In the genomic region with DNA sequence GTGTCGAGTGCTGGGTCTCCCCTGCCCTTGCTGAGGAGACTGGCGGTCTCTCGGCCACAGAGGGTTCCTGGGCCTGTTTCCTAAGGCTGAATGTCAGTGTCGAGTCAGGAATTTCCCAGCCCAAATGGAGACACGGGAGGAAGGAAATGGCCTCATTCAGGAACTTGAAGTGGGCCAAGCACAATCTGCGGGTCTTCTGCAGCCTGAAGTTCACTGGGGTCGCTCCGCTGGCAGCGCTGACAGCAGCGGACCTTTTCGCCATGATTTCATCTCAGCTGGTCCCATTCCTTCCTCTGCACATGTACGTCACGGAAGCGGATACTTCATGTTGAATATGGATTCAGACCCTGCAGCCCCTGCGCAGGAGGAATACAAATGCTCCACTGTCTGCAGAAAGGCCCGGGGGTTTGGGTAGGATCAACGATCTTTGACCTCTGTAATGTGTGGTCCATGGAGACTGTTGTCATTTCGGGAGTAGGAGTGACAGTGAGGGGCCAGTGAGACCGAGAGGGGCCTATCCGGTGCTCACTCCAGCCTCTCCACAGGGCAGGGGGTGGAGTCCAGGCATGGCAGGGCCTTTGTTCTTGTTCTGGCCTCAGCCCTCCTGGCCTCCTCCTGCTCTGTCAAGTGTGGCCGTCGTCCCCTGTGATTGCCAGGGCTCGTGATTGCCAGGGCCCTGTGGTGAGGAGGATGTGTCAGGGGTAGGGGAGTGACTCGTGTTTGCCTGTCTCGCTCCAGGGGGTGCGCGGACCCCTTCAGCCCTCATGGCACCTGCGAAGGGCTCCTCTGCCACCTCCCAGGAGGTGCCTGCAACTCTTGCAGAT, we compare ENCODE assay signal across 17 cellular contexts.
DNase-seq lines count a peak whose midpoint lies in the region; ATAC-seq and TF ChIP-seq lines count a peak whose summit lies in the region.
"Had no signal": no experiment of that assay in that cellular context is flagged by ENCODE, and none has a peak within 500 bp of the region (broad histone marks: within the 10 kb centered on the region; RNA-seq: fewer than 3 reads in every experiment).

No MANE protein-coding gene starts in this region.

- TF ChIP-seq CTCF in liver (IDR thresholded peaks at IDR 0.05; ENCODE audit: low read depth, low read length, missing input control), result no peak
- no peak for TF ChIP-seq CTCF in sigmoid colon (IDR thresholded peaks at IDR 0.05)
- TF ChIP-seq CTCF in Calu3 (IDR thresholded peaks at IDR 0.05; ENCODE audit: unreplicated experiment), result no peak

- DNase-seq in activated CD4-positive, alpha-beta T cell treated with anti-CD3 and anti-CD28 coated beads, Interleukin-2, amount 10 ng/mL, durations not matched to agents 7 days and 5 days, result no peak
- no peak for DNase-seq in activated CD4-positive, alpha-beta T cell treated with anti-CD3 and anti-CD28 coated beads for 4 hours
- DNase-seq in ecto neural progenitor cell (ENCODE audit: low spot score) (peak; percentile 72), sigmoid colon (peak; percentile 40), Calu3 (no peak), dedifferentiated amniotic fluid mesenchymal stem cell (ENCODE audit: extremely low spot score) (no peak)
- DNase-seq: activated CD4-positive, alpha-beta T cell treated with anti-CD3 and anti-CD28 coated beads, Interleukin-2, amount 50 U/mL, for 1 hour; activated T-cell treated with anti-CD3 and anti-CD28 coated beads, Interleukin-2, amount 50 U/mL, for 72 hours; amygdala; naive B cell; stimulated activated CD4-positive, alpha-beta T cell treated with anti-CD3 and anti-CD28 coated beads, Interleukin-4, amount 100 ng/mL, for 4 hours; T-helper 9 cell had no signal

- H3K4me1 ChIP-seq in liver (ENCODE audit: control insufficient read depth in 4 of 4, insufficient read depth in 4 of 4, low read length in 3 of 4), result no peaks in the 10 kb centered on the region
- no peaks in the 10 kb centered on the region for H3K4me1 ChIP-seq in sigmoid colon
- H3K4me1 ChIP-seq: tibial nerve had no signal

- H3K36me3 ChIP-seq in liver (ENCODE audit: control insufficient read depth in 4 of 4, insufficient read depth in 3 of 4, low read depth in 1 of 4, low read length in 3 of 4) (peaks cover 0 to 3% (median 0%) of the 10 kb centered on the region in 4 donors), sigmoid colon (no peaks in the 10 kb centered on the region)

- no peak overlapping the region for H3K9ac ChIP-seq in liver (ENCODE audit: low read depth in 1 of 2, low read length in 2 of 2)

- intact Hi-C loops in sigmoid colon (cut with DNase I), result no loop called here
- intact Hi-C loops in Calu3 (cut with micrococcal nuclease; ENCODE audit: unreplicated experiment), result no loop called here

- no TSS peak for BruUV-seq in Calu3 (replicated peaks; lab: Mats Ljungman, UMichigan)

- WGBS in liver, result 83% methylated on average over 28 of the region's 28 CpGs
- WGBS in sigmoid colon, 2 donors, result 85 to 91% methylated on average over 28 of the region's 28 CpGs

- H3K27ac Mint-ChIP-seq in activated CD4-positive, alpha-beta T cell treated with anti-CD3 and anti-CD28 coated beads, Interleukin-2, amount 10 ng/mL, durations not matched to agents 7 days and 5 days, result peak overlapping the region; percentile 25
- H3K27ac Mint-ChIP-seq in Calu3 (ENCODE audit: unreplicated experiment), result no peak overlapping the region
- H3K27ac Mint-ChIP-seq: activated T-cell treated with anti-CD3 and anti-CD28 coated beads, Interleukin-2, amount 50 U/mL, for 72 hours; CD4-positive, alpha-beta T cell had no signal

- POLR2A ChIA-PET in activated CD4-positive, alpha-beta T cell treated with anti-CD3 and anti-CD28 coated beads, Interleukin-2, amount 10 ng/mL, durations not matched to agents 7 days and 5 days (lab: Charles Lee), result no interaction called here

- peaks cover 6% of the 10 kb centered on the region for H3K36me3 Mint-ChIP-seq in activated CD4-positive, alpha-beta T cell treated with anti-CD3 and anti-CD28 coated beads, Interleukin-2, amount 10 ng/mL, durations not matched to agents 7 days and 5 days (ENCODE audit: low read depth)
- H3K36me3 Mint-ChIP-seq in Calu3 (ENCODE audit: insufficient read depth, unreplicated experiment), result no peaks in the 10 kb centered on the region

- no peak for ATAC-seq in GM19397 (IDR thresholded peaks at IDR 0.05; ENCODE audit: unreplicated experiment)
- ATAC-seq: activated T-cell treated with anti-CD3 and anti-CD28 coated beads, Interleukin-2, amount 50 U/mL, for 72 hours; esophagus mucosa had no signal

- TF ChIP-seq EP300 in sigmoid colon (IDR thresholded peaks at IDR 0.05), result no peak

- no peaks in the 10 kb centered on the region for H3K4me1 Mint-ChIP-seq in activated CD4-positive, alpha-beta T cell treated with anti-CD3 and anti-CD28 coated beads, Interleukin-2, amount 10 ng/mL, durations not matched to agents 7 days and 5 days
- no peaks in the 10 kb centered on the region for H3K4me1 Mint-ChIP-seq in Calu3 (ENCODE audit: low read depth, unreplicated experiment)

- H3K9me3 Mint-ChIP-seq in activated CD4-positive, alpha-beta T cell treated with anti-CD3 and anti-CD28 coated beads, Interleukin-2, amount 10 ng/mL, durations not matched to agents 7 days and 5 days, result no peaks in the 10 kb centered on the region
- no peaks in the 10 kb centered on the region for H3K9me3 Mint-ChIP-seq in Calu3 (ENCODE audit: low read depth, unreplicated experiment)
- H3K9me3 Mint-ChIP-seq: activated T-cell treated with anti-CD3 and anti-CD28 coated beads, Interleukin-2, amount 50 U/mL, for 72 hours; CD4-positive, alpha-beta T cell; naive B cell had no signal

- H3K27me3 ChIP-seq in liver (ENCODE audit: control insufficient read depth in 4 of 4, insufficient read depth in 4 of 4, low read length in 3 of 4) (no peaks in the 10 kb centered on the region), sigmoid colon (no peaks in the 10 kb centered on the region)
- H3K27me3 ChIP-seq: tibial nerve had no signal

- H3K4me3 ChIP-seq in liver (ENCODE audit: low read depth in 1 of 3, low read length in 3 of 3) (no peak overlapping the region), sigmoid colon (no peak overlapping the region)
- H3K4me3 ChIP-seq: tibial nerve had no signal

- CTCF ChIA-PET in activated CD4-positive, alpha-beta T cell treated with anti-CD3 and anti-CD28 coated beads, Interleukin-2, amount 10 ng/mL, durations not matched to agents 7 days and 5 days (lab: Charles Lee), result interaction anchor here (0.6 kb wide), 1 partner anchor 181 kb away, joined by 5 read pairs; no protein-coding TSS in a partner anchor
- CTCF ChIA-PET in Calu3 (lab: Charles Lee), result no interaction called here

- TF ChIP-seq RAD21 in liver (IDR thresholded peaks at IDR 0.05), result no peak

- H3K27me3 Mint-ChIP-seq in activated CD4-positive, alpha-beta T cell treated with anti-CD3 and anti-CD28 coated beads, Interleukin-2, amount 10 ng/mL, durations not matched to agents 7 days and 5 days, result no peaks in the 10 kb centered on the region
- no peaks in the 10 kb centered on the region for H3K27me3 Mint-ChIP-seq in Calu3 (ENCODE audit: unreplicated experiment)
- H3K27me3 Mint-ChIP-seq: CD4-positive, alpha-beta T cell; naive B cell had no signal

- H3K9me3 ChIP-seq in liver (ENCODE audit: control insufficient read depth in 4 of 4, low read length in 3 of 4) (no peaks in the 10 kb centered on the region), sigmoid colon (no peaks in the 10 kb centered on the region)
- H3K9me3 ChIP-seq: tibial nerve had no signal

- no peak for TF ChIP-seq POLR2A in sigmoid colon (IDR thresholded peaks at IDR 0.05)

- H3K27ac ChIP-seq in liver (ENCODE audit: low read depth in 1 of 2, low read length in 2 of 2) (peak overlapping the region in 1 of 2 donors; percentile 53), sigmoid colon (no peak overlapping the region)

- H3K4me3 Mint-ChIP-seq in activated CD4-positive, alpha-beta T cell treated with anti-CD3 and anti-CD28 coated beads, Interleukin-2, amount 10 ng/mL, durations not matched to agents 7 days and 5 days, result no peak overlapping the region
- H3K4me3 Mint-ChIP-seq in Calu3 (ENCODE audit: low read depth, unreplicated experiment), result no peak overlapping the region
- H3K4me3 Mint-ChIP-seq: activated T-cell treated with anti-CD3 and anti-CD28 coated beads, Interleukin-2, amount 50 U/mL, for 72 hours; CD4-positive, alpha-beta T cell; naive B cell had no signal

TF ChIP-seq in liver, 16 proteins besides CTCF, POLR2A, EP300 and RAD21:
- TF ChIP-seq, protein P1, sequence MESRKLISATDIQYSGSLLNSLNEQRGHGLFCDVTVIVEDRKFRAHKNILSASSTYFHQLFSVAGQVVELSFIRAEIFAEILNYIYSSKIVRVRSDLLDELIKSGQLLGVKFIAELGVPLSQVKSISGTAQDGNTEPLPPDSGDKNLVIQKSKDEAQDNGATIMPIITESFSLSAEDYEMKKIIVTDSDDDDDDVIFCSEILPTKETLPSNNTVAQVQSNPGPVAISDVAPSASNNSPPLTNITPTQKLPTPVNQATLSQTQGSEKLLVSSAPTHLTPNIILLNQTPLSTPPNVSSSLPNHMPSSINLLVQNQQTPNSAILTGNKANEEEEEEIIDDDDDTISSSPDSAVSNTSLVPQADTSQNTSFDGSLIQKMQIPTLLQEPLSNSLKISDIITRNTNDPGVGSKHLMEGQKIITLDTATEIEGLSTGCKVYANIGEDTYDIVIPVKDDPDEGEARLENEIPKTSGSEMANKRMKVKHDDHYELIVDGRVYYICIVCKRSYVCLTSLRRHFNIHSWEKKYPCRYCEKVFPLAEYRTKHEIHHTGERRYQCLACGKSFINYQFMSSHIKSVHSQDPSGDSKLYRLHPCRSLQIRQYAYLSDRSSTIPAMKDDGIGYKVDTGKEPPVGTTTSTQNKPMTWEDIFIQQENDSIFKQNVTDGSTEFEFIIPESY (IDR thresholded peaks at IDR 0.05), result no peak
- TF ChIP-seq TAF1 (conservative IDR thresholded peaks at IDR 0.05), result no peak
- TF ChIP-seq NR2F2 (IDR thresholded peaks at IDR 0.05), result peak; percentile 80
- TF ChIP-seq JUND (IDR thresholded peaks at IDR 0.05), result no peak

Comparison
In these comparisons a context has a peak if more than half of its experiments do, and no peak if none do; other contexts are left out.
1. DNase-seq: peak in ecto neural progenitor cell (single experiment) and sigmoid colon (single experiment); none in activated CD4-positive, alpha-beta T cell treated with anti-CD3 and anti-CD28 coated beads, Interleukin-2, amount 10 ng/mL, durations not matched to agents 7 days and 5 days (single experiment), activated CD4-positive, alpha-beta T cell treated with anti-CD3 and anti-CD28 coated beads for 4 hours (0 of 2), Calu3 (single experiment) and dedifferentiated amniotic fluid mesenchymal stem cell (single experiment).